8 cellular contexts compared by ENCODE assay signal in genomic region chr20:34872604-34873224, GRCh38. TPM values are rescaled to one million over a fixed set of nuclear protein-coding genes. Genes with fewer than 3 reads are reported as not detected.
DNase-seq lines count a peak whose midpoint lies in the region; ATAC-seq lines count a peak whose summit lies in the region.

TSS of gene GGT7 (minus strand) at chr20:34872856. CDS start at chr20:34872815, 41 bp downstream.

- H3K4me3 Mint-ChIP-seq in activated naive CD4-positive, alpha-beta T cell treated with anti-CD3 and anti-CD28 coated beads, Interleukin-2, amount 10 ng/mL, durations not matched to agents 7 days and 5 days: peak within 1 kb of the TSS; percentile 70

- no peaks in the 10 kb centered on the region for H3K36me3 ChIP-seq in MG63
- no peaks in the 10 kb centered on the region for H3K36me3 ChIP-seq in SK-N-MC (ENCODE audit: insufficient read depth, low read length)

- CTCF ChIA-PET in activated naive CD4-positive, alpha-beta T cell treated with anti-CD3 and anti-CD28 coated beads, Interleukin-2, amount 10 ng/mL, durations not matched to agents 7 days and 5 days (lab: Charles Lee): interaction anchor here (0.5 to 4.9 kb wide), 14 partner anchors 8 to 336 kb away, joined by 3 to 134 read pairs (median 4); partner anchors contain the start of genes GSS and MYH7B

- H3K27ac ChIP-seq in SK-N-MC: no peak within 1 kb of the TSS
- peak within 1 kb of the TSS; percentile 76 for H3K27ac ChIP-seq in substantia nigra (ENCODE audit: low read depth, low read length, poor library complexity, severe bottlenecking)

- H3K4me3 ChIP-seq in MG63 (peak within 1 kb of the TSS; percentile 49), SK-N-MC (peak within 1 kb of the TSS; percentile 94)

- H3K9me3 ChIP-seq in MG63 (no peaks in the 10 kb centered on the region), SK-N-MC (ENCODE audit: low read depth, low read length) (no peaks in the 10 kb centered on the region)

- H3K27me3 Mint-ChIP-seq in activated naive CD4-positive, alpha-beta T cell treated with anti-CD3 and anti-CD28 coated beads, Interleukin-2, amount 10 ng/mL, durations not matched to agents 7 days and 5 days: peaks cover 13% of the 10 kb centered on the region

- H3K4me1 Mint-ChIP-seq in activated naive CD4-positive, alpha-beta T cell treated with anti-CD3 and anti-CD28 coated beads, Interleukin-2, amount 10 ng/mL, durations not matched to agents 7 days and 5 days: peaks cover 56% of the 10 kb centered on the region

- H3K36me3 Mint-ChIP-seq in activated naive CD4-positive, alpha-beta T cell treated with anti-CD3 and anti-CD28 coated beads, Interleukin-2, amount 10 ng/mL, durations not matched to agents 7 days and 5 days: peaks cover 2% of the 10 kb centered on the region

- H3K9ac ChIP-seq in SK-N-MC (ENCODE audit: insufficient read length): peak within 1 kb of the TSS; percentile 76

- H3K9me3 Mint-ChIP-seq in activated naive CD4-positive, alpha-beta T cell treated with anti-CD3 and anti-CD28 coated beads, Interleukin-2, amount 10 ng/mL, durations not matched to agents 7 days and 5 days: no peaks in the 10 kb centered on the region

- peaks cover 6% of the 10 kb centered on the region; the same call in 1 of the 2 replicates for H3K27me3 ChIP-seq in MG63

- ATAC-seq in GM19395 (IDR thresholded peaks at IDR 0.05; ENCODE audit: unreplicated experiment): peak; percentile 48

- H3K27ac Mint-ChIP-seq in activated naive CD4-positive, alpha-beta T cell treated with anti-CD3 and anti-CD28 coated beads, Interleukin-2, amount 10 ng/mL, durations not matched to agents 7 days and 5 days: no peak within 1 kb of the TSS

- DNase-seq in Ammon's horn (ENCODE audit: low spot score): peak; percentile 90
- peak; percentile 77 for DNase-seq in MG63
- DNase-seq in SK-N-MC (ENCODE audit: low read depth, low spot score): no peak
- peak; percentile 90 for DNase-seq in activated naive CD4-positive, alpha-beta T cell treated with anti-CD3 and anti-CD28 coated beads, Interleukin-2, amount 10 ng/mL, durations not matched to agents 7 days and 5 days
- DNase-seq in globus pallidus (ENCODE audit: low spot score): peak; percentile 83
- DNase-seq in nucleus accumbens (lab: John Stamatoyannopoulos, UW): peak in 53 of 56 donors; percentile 28 to 88 (median 76)
- DNase-seq in substantia nigra (lab: John Stamatoyannopoulos, UW): peak in 48 of 49 donors; percentile 34 to 91 (median 72)

RNA-seq across cellular contexts. Expression of gene GGT7, which starts in this region (rescaled TPM):
- 0.12 and 3.4 TPM in 2 replicates for total RNA-seq in MG63 (2014; rRNA removed; shearing (Covaris generic); ENCODE audit: low replicate concordance)
